In genomic region chr15:41559489-41560177, GRCh38 we compare ENCODE assay signal across 8 cellular contexts. TPM values are rescaled to one million over a fixed set of nuclear protein-coding genes. Genes with fewer than 3 reads are reported as not detected.
A peak's percentile ranks its signal among the peaks of the same experiment; 100 is the strongest.
DNase-seq lines count a peak whose midpoint lies in the region; ATAC-seq and TF ChIP-seq lines count a peak whose summit lies in the region.

No MANE protein-coding gene starts in this region.

- DNase-seq in 8988T, result peak; percentile 35
- no peak for DNase-seq in GM23338 (ENCODE audit: low spot score)
- no peak for DNase-seq in activated naive CD8-positive, alpha-beta T cell treated with anti-CD3 and anti-CD28 coated beads for 36 hours
- DNase-seq in hypothalamus (lab: John Stamatoyannopoulos, UW), result peak in 28 of 51 donors; percentile 14 to 70 (median 30)
- DNase-seq in skeletal muscle cell (ENCODE audit: low read depth), result no peak
- no peak for DNase-seq in ACHN

- no peak overlapping the region for H3K27ac ChIP-seq in GM23338 (ENCODE audit: low read depth)

- H3K79me2 ChIP-seq in GM23338 (replicated peaks; ENCODE audit: insufficient read depth), result peaks cover 17% of the 10 kb centered on the region

- peaks cover 4% of the 10 kb centered on the region; the same call in 1 of the 2 replicates for H3K27me3 ChIP-seq in GM23338 (ENCODE audit: insufficient read depth)

- H3K4me1 Mint-ChIP-seq in GM23338, result peaks cover 62% of the 10 kb centered on the region
- peaks cover 12% of the 10 kb centered on the region for H3K4me1 Mint-ChIP-seq in activated naive CD8-positive, alpha-beta T cell treated with anti-CD3 and anti-CD28 coated beads for 36 hours

- in situ Hi-C loops in ACHN (cut with HindIII; ENCODE audit: low pct_ligation_motif_present, low pct_unique_long_range_greater_than_20kb, low sequenced_read_pairs), result no loop called here

- peak; percentile 2 for ATAC-seq in GM23338
- no peak for ATAC-seq in GM21619 (IDR thresholded peaks at IDR 0.05; ENCODE audit: unreplicated experiment)
- no peak for ATAC-seq in HG03196 (IDR thresholded peaks at IDR 0.05; ENCODE audit: unreplicated experiment)

- peak overlapping the region; percentile 89 for H3K4me3 Mint-ChIP-seq in GM23338
- peak overlapping the region; percentile 57 for H3K4me3 Mint-ChIP-seq in activated naive CD8-positive, alpha-beta T cell treated with anti-CD3 and anti-CD28 coated beads for 36 hours

- peak overlapping the region; percentile 69; the same call in 1 of the 2 replicates for H2AFZ ChIP-seq in GM23338

- H3K4me3 ChIP-seq in GM23338 (peak overlapping the region; percentile 94), skeletal muscle cell (ENCODE audit: low read depth, low read length) (peak overlapping the region; percentile 67)

- peaks cover 17% of the 10 kb centered on the region for H3K27me3 Mint-ChIP-seq in GM23338 (ENCODE audit: insufficient read depth, low read depth, poor library complexity)
- peaks cover 31% of the 10 kb centered on the region for H3K27me3 Mint-ChIP-seq in activated naive CD8-positive, alpha-beta T cell treated with anti-CD3 and anti-CD28 coated beads for 36 hours

- TF ChIP-seq CTCF in GM23338 (conservative IDR thresholded peaks at IDR 0.05; ENCODE audit: low read depth in 2 of 2), result no peak

- no peaks in the 10 kb centered on the region; the same call in 1 of the 2 replicates for H4K20me1 ChIP-seq in GM23338 (replicated peaks; ENCODE audit: insufficient read depth)

- H3K4me1 ChIP-seq in GM23338 (ENCODE audit: insufficient read depth), result peaks cover 59% of the 10 kb centered on the region

- H3K36me3 Mint-ChIP-seq in GM23338 (ENCODE audit: low read depth), result peaks cover 28% of the 10 kb centered on the region
- H3K36me3 Mint-ChIP-seq in activated naive CD8-positive, alpha-beta T cell treated with anti-CD3 and anti-CD28 coated beads for 36 hours, result no peaks in the 10 kb centered on the region

- H3K9me2 ChIP-seq in GM23338 (ENCODE audit: insufficient read depth), result no peaks in the 10 kb centered on the region

- H3K9me3 Mint-ChIP-seq in GM23338, result no peaks in the 10 kb centered on the region; the same call in 2 of the 3 replicates
- no peaks in the 10 kb centered on the region for H3K9me3 Mint-ChIP-seq in activated naive CD8-positive, alpha-beta T cell treated with anti-CD3 and anti-CD28 coated beads for 36 hours

- H3K36me3 ChIP-seq in GM23338 (ENCODE audit: insufficient read depth), result 0 out of 2 replicates have a peak, but pooled peaks cover 2% of the 10 kb centered on the region

- 0 out of 2 replicates have a peak overlapping the region, but pooled peaks have one; percentile 66 for H3K27ac Mint-ChIP-seq in GM23338
- H3K27ac Mint-ChIP-seq in activated naive CD8-positive, alpha-beta T cell treated with anti-CD3 and anti-CD28 coated beads for 36 hours, result no peak overlapping the region

- peak overlapping the region; percentile 100 for H3K4me2 ChIP-seq in GM23338

- peaks cover 12% of the 10 kb centered on the region for H3F3A ChIP-seq in GM23338 (replicated peaks; ENCODE audit: low read depth)

TF ChIP-seq in GM23338, 12 proteins besides CTCF, POLR2A, EP300 and RAD21 (continues in another document):
- no peak for TF ChIP-seq ETS1 (IDR thresholded peaks at IDR 0.05)
- TF ChIP-seq EZH2 (IDR thresholded peaks at IDR 0.05; ENCODE audit: low read depth, unreplicated experiment), result no peak
- TF ChIP-seq NANOG (IDR thresholded peaks at IDR 0.05; ENCODE audit: borderline replicate concordance), result no peak
- no peak for TF ChIP-seq CREB1 (CRISPR knock-in tag; IDR thresholded peaks at IDR 0.05; ENCODE audit: low read depth)
- TF ChIP-seq ZNF114 (CRISPR knock-in tag; IDR thresholded peaks at IDR 0.05), result no peak
- no peak for TF ChIP-seq STAT1 (IDR thresholded peaks at IDR 0.05; ENCODE audit: unreplicated experiment)
- TF ChIP-seq ZNF331 (CRISPR knock-in tag; IDR thresholded peaks at IDR 0.05; ENCODE audit: low read depth), result no peak
- no peak for TF ChIP-seq ZNF462 (CRISPR knock-in tag; IDR thresholded peaks at IDR 0.05)

RNA-seq across cellular contexts. Expression of gene TYRO3, which starts 0.6 kb away (rescaled TPM):
- 56.4 and 61.0 TPM in 2 replicates for total RNA-seq in GM23338 (2014; rRNA removed; shearing (Covaris generic))
- polyA plus RNA-seq in GM23338 (2016; fragmentation: Nextera tagmentation; extraction: Ambion mirVana), result 32.1 and 32.6 TPM in 2 replicates
- total RNA-seq in activated naive CD8-positive, alpha-beta T cell treated with anti-CD3 and anti-CD28 coated beads for 36 hours, result 1 to 10 TPM; 1.1 to 1.3 TPM

RNA-seq across cellular contexts. Expression of gene RPAP1, which starts 15.6 kb away (rescaled TPM):
- 47.1 and 69.0 TPM in 2 replicates for total RNA-seq in GM23338 (2014; rRNA removed; shearing (Covaris generic))
- 40.1 and 42.3 TPM in 2 replicates for polyA plus RNA-seq in GM23338 (2016; fragmentation: Nextera tagmentation; extraction: Ambion mirVana)
- total RNA-seq in activated naive CD8-positive, alpha-beta T cell treated with anti-CD3 and anti-CD28 coated beads for 36 hours, result 10 to 100 TPM; 57.3 to 61.1 TPM

RNA-seq across cellular contexts. Expression of gene LTK, which starts 46.0 kb away (rescaled TPM):
- 0.14 TPM in 1 of 2 replicates, not detected in the other for total RNA-seq in GM23338 (2014; rRNA removed; shearing (Covaris generic))
- polyA plus RNA-seq in GM23338 (2016; fragmentation: Nextera tagmentation; extraction: Ambion mirVana), result 0.40 TPM in 1 of 2 replicates, not detected in the other
- under 1 TPM in 1 of 2 experiments, not detected in 1; 0.16 TPM for total RNA-seq in activated naive CD8-positive, alpha-beta T cell treated with anti-CD3 and anti-CD28 coated beads for 36 hours

Comparison
In these comparisons a context has a peak if more than half of its experiments do, and no peak if none do; other contexts are left out.
1. DNase-seq: peak in 8988T (single experiment) and hypothalamus (28 of 51); none in GM23338 (single experiment), activated naive CD8-positive, alpha-beta T cell treated with anti-CD3 and anti-CD28 coated beads for 36 hours (single experiment), skeletal muscle cell (single experiment) and ACHN (single experiment).
2. RNA of gene TYRO3, which starts 0.6 kb away (total RNA-seq): 56.4 to 61.0 TPM in GM23338; 1.1 to 1.3 TPM in activated naive CD8-positive, alpha-beta T cell treated with anti-CD3 and anti-CD28 coated beads for 36 hours; every median in the first group is over 10 times any median in the second.